ENCODE assay signal across 24 cellular contexts in genomic region chr14:71049435-71050147, GRCh38.
DNase-seq lines count a peak whose midpoint lies in the region; ATAC-seq, FAIRE-seq and TF ChIP-seq lines count a peak whose summit lies in the region.
"Had no signal": no experiment of that assay in that cellular context is flagged by ENCODE, and none has a peak within 500 bp of the region (broad histone marks: within the 10 kb centered on the region; RNA-seq: fewer than 3 reads in every experiment).

No MANE protein-coding gene starts in this region.

- H3K27me3 Mint-ChIP-seq in osteocyte (ENCODE audit: unreplicated experiment) = no peaks in the 10 kb centered on the region

- DNase-seq in GM04504 (ENCODE audit: low read depth) (peak; percentile 10), SK-N-DZ (ENCODE audit: low spot score) (peak; percentile 18), endothelial cell of umbilical vein (ENCODE audit: low read depth, low spot score) (peak; percentile 17), osteoblast (ENCODE audit: insufficient read length, low spot score, missing footprints) (no peak), amygdala (lab: John Stamatoyannopoulos, UW) (no peak), osteocyte (ENCODE audit: extremely low spot score, unreplicated experiment) (no peak)
- no peak for DNase-seq in stimulated activated CD4-positive, alpha-beta T cell treated with anti-CD3 and anti-CD28 coated beads, Interleukin-12 subunit alpha, Interleukin-12 subunit beta, amount 100 ng/mL, for 4 hours
- DNase-seq: activated CD4-positive, CD25-positive, alpha-beta regulatory T cell treated with anti-CD3 and anti-CD28 coated beads, Interleukin-2, amount 50 U/mL, for 72 hours; activated CD8-positive, alpha-beta T cell treated with anti-CD3 and anti-CD28 coated beads, Interleukin-2, amount 10 ng/mL, durations not matched to agents 7 days and 5 days; activated naive CD4-positive, alpha-beta T cell treated with Interleukin-2 at 50 U/mL for 16 hours; activated T-cell treated with anti-CD3 and anti-CD28 coated beads, Interleukin-2, amount 50 U/mL, for 4 hours; foreskin melanocyte; hypothalamus; islet precursor cell; lower lobe of right lung; NCI-H1105 treated with DMSO at 0.1 percent for 48 hours; NCI-H2081; substantia nigra had no signal

- H3K27ac ChIP-seq in endothelial cell of umbilical vein (ENCODE audit: insufficient read depth, low read depth, low read length) = no peak overlapping the region
- H3K27ac ChIP-seq in osteoblast (ENCODE audit: low read depth, low read length) = peak overlapping the region; percentile 69
- H3K27ac ChIP-seq: BLaER1 treated with 17β-estradiol and CSF1 and Interleukin-3, amounts not matched to agents 10 nM and 100 nM; lower lobe of right lung had no signal

- no peak overlapping the region for H3K27ac Mint-ChIP-seq in osteocyte (ENCODE audit: unreplicated experiment)
- H3K27ac Mint-ChIP-seq: activated CD8-positive, alpha-beta T cell treated with anti-CD3 and anti-CD28 coated beads, Interleukin-2, amount 10 ng/mL, durations not matched to agents 7 days and 5 days had no signal

- H3K9me3 Mint-ChIP-seq in osteocyte (ENCODE audit: unreplicated experiment) = no peaks in the 10 kb centered on the region
- H3K9me3 Mint-ChIP-seq: activated T-cell treated with anti-CD3 and anti-CD28 coated beads, Interleukin-2, amount 50 U/mL, for 4 hours had no signal

- no peaks in the 10 kb centered on the region for H3K9me1 ChIP-seq in endothelial cell of umbilical vein (replicated peaks; ENCODE audit: control insufficient read depth, extremely low read depth, insufficient read depth, low read length)

- peaks cover 45% of the 10 kb centered on the region for H3K36me3 Mint-ChIP-seq in osteocyte (ENCODE audit: unreplicated experiment)

- CTCF ChIA-PET in endothelial cell of umbilical vein (lab: Charles Lee) = interaction anchor here (0.6 to 3.7 kb wide), 24 partner anchors 8 to 806 kb away, joined by 3 to 26 read pairs (median 4); partner anchors contain the start of gene PCNX1

- POLR2A ChIA-PET in endothelial cell of umbilical vein (lab: Charles Lee) = no interaction called here

- H3K79me2 ChIP-seq in endothelial cell of umbilical vein (ENCODE audit: control insufficient read depth, insufficient read depth, low read length) = no peaks in the 10 kb centered on the region
- H3K79me2 ChIP-seq in osteoblast (ENCODE audit: insufficient read depth, low read length) = no peaks in the 10 kb centered on the region

- H3K4me3 ChIP-seq in endothelial cell of umbilical vein (replicated peaks in 1 of 3; ENCODE audit: insufficient read depth in 1 of 3, low read depth in 1 of 3, low read length in 3 of 3) (no peak overlapping the region), osteoblast (ENCODE audit: insufficient read depth, low read length) (no peak overlapping the region)
- H3K4me3 ChIP-seq: BLaER1 treated with 17β-estradiol and CSF1 and Interleukin-3, amounts not matched to agents 10 nM and 100 nM; lower lobe of right lung had no signal

- no peaks in the 10 kb centered on the region for H3K4me1 Mint-ChIP-seq in osteocyte (ENCODE audit: unreplicated experiment)

- FAIRE-seq in endothelial cell of umbilical vein (lab: Jason Lieb, UNC) = no peak
- FAIRE-seq: H1, urothelium cell line had no signal

- intact Hi-C loops in endothelial cell of umbilical vein (cut with micrococcal nuclease) = loop anchor here (2.0 kb wide), 1 partner anchor 703 kb away; no protein-coding TSS in a partner anchor

- no peak for TF ChIP-seq POLR2A in endothelial cell of umbilical vein (IDR thresholded peaks at IDR 0.05; ENCODE audit: low read depth, low read length)

- no TSS peak for BruUV-seq in endothelial cell of umbilical vein (replicated peaks; lab: Mats Ljungman, UMichigan)

- no peak overlapping the region for H3K4me3 Mint-ChIP-seq in osteocyte (ENCODE audit: unreplicated experiment)
- H3K4me3 Mint-ChIP-seq: activated CD8-positive, alpha-beta T cell treated with anti-CD3 and anti-CD28 coated beads, Interleukin-2, amount 10 ng/mL, durations not matched to agents 7 days and 5 days; activated T-cell treated with anti-CD3 and anti-CD28 coated beads, Interleukin-2, amount 50 U/mL, for 4 hours had no signal

- dilution Hi-C loops in endothelial cell of umbilical vein (cut with MboI; ENCODE audit: extremely low pct_ligation_motif_present, low sequenced_read_pairs) = no loop called here

- no peak overlapping the region for H3K9ac ChIP-seq in endothelial cell of umbilical vein (replicated peaks; ENCODE audit: extremely low read depth, insufficient read depth, low read length)
- H3K9ac ChIP-seq: BLaER1 treated with 17β-estradiol and CSF1 and Interleukin-3, amounts not matched to agents 10 nM and 100 nM had no signal

- H4K20me1 ChIP-seq in endothelial cell of umbilical vein (replicated peaks; ENCODE audit: control insufficient read depth, extremely low read depth, insufficient read depth, low read length) = no peaks in the 10 kb centered on the region
- H4K20me1 ChIP-seq in osteoblast (ENCODE audit: insufficient read depth, low read length) = no peaks in the 10 kb centered on the region

- no peaks in the 10 kb centered on the region for H3K4me1 ChIP-seq in endothelial cell of umbilical vein (ENCODE audit: control insufficient read depth, extremely low read depth, insufficient read depth, low read length)
- H3K4me1 ChIP-seq in osteoblast (ENCODE audit: insufficient read depth, low read length) = peaks cover 18% of the 10 kb centered on the region
- H3K4me1 ChIP-seq: BLaER1 treated with 17β-estradiol and CSF1 and Interleukin-3, amounts not matched to agents 10 nM and 100 nM; lower lobe of right lung had no signal

- H3K4me2 ChIP-seq in endothelial cell of umbilical vein (ENCODE audit: insufficient read depth, low read length) (no peak overlapping the region), osteoblast (ENCODE audit: insufficient read depth, low read length) (peak overlapping the region; percentile 42)
- H3K4me2 ChIP-seq: BLaER1 treated with 17β-estradiol and CSF1 and Interleukin-3, amounts not matched to agents 10 nM and 100 nM had no signal

- no peak for ATAC-seq in HG03139 (IDR thresholded peaks at IDR 0.05; ENCODE audit: unreplicated experiment)
- ATAC-seq: activated CD8-positive, alpha-beta T cell treated with anti-CD3 and anti-CD28 coated beads, Interleukin-2, amount 10 ng/mL, durations not matched to agents 7 days and 5 days; lower lobe of right lung; Panc1 had no signal

- no peak overlapping the region for H2AFZ ChIP-seq in endothelial cell of umbilical vein (ENCODE audit: low read depth, low read length)
- no peak overlapping the region for H2AFZ ChIP-seq in osteoblast (ENCODE audit: low read length)

- H3K27me3 ChIP-seq in endothelial cell of umbilical vein (ENCODE audit: control insufficient read depth in 2 of 2, insufficient read depth in 2 of 2, low read length in 2 of 2) = no peaks in the 10 kb centered on the region
- no peaks in the 10 kb centered on the region for H3K27me3 ChIP-seq in osteoblast (ENCODE audit: insufficient read depth, low read length)
- H3K27me3 ChIP-seq: BLaER1 treated with 17β-estradiol and CSF1 and Interleukin-3, amounts not matched to agents 10 nM and 100 nM; neutrophil had no signal

- H3K36me3 ChIP-seq in endothelial cell of umbilical vein (ENCODE audit: control insufficient read depth in 2 of 2, extremely low read depth in 1 of 2, insufficient read depth in 2 of 2, low read length in 2 of 2) (peaks cover 3 to 9% of the 10 kb centered on the region in 2 experiments), osteoblast (ENCODE audit: insufficient read depth, low read length) (peaks cover 28% of the 10 kb centered on the region)

- H3K9me3 ChIP-seq in endothelial cell of umbilical vein (replicated peaks; ENCODE audit: control insufficient read depth, insufficient read depth, low read length) (no peaks in the 10 kb centered on the region), osteoblast (ENCODE audit: low read depth, low read length) (no peaks in the 10 kb centered on the region)
- H3K9me3 ChIP-seq: BLaER1 treated with 17β-estradiol and CSF1 and Interleukin-3, amounts not matched to agents 10 nM and 100 nM; lower lobe of right lung; neutrophil had no signal

- no peak for TF ChIP-seq CTCF in endothelial cell of umbilical vein (IDR thresholded peaks at IDR 0.05; ENCODE audit: extremely low read depth in 1 of 2, insufficient read depth in 1 of 2, low read depth in 1 of 2, low read length in 2 of 2)
- TF ChIP-seq CTCF in osteoblast (IDR thresholded peaks at IDR 0.05; ENCODE audit: extremely low read depth, low read depth, low read length) = no peak
- TF ChIP-seq CTCF in osteocyte (IDR thresholded peaks at IDR 0.05) = no peak

TF ChIP-seq in endothelial cell of umbilical vein, 7 proteins besides CTCF, POLR2A, EP300 and RAD21:
- TF ChIP-seq POLR2AphosphoS5 (IDR thresholded peaks at IDR 0.05; ENCODE audit: insufficient read depth, low read depth, low read length) (no peak), MAX (IDR thresholded peaks at IDR 0.05; ENCODE audit: insufficient read depth, insufficient read length) (no peak)

Comparison
In these comparisons a context has a peak if more than half of its experiments do, and no peak if none do; other contexts are left out.
1. DNase-seq: peak in GM04504 (single experiment), SK-N-DZ (single experiment) and endothelial cell of umbilical vein (single experiment); none in osteoblast (single experiment), stimulated activated CD4-positive, alpha-beta T cell treated with anti-CD3 and anti-CD28 coated beads, Interleukin-12 subunit alpha, Interleukin-12 subunit beta, amount 100 ng/mL, for 4 hours (single experiment), amygdala (0 of 56) and osteocyte (single experiment).